ENCODE assay signal across 11 cellular contexts in genomic region chr12:93094988-93095737, GRCh38.
DNase-seq lines count a peak whose midpoint lies in the region; ATAC-seq and TF ChIP-seq lines count a peak whose summit lies in the region.
"Had no signal": no experiment of that assay in that cellular context is flagged by ENCODE, and none has a peak within 500 bp of the region (broad histone marks: within the 10 kb centered on the region; RNA-seq: fewer than 3 reads in every experiment).

No MANE protein-coding gene starts in this region.

- intact Hi-C loops in CD8-positive, alpha-beta T cell (cut with DNase I, micrococcal nuclease), result loop anchor here (5.0 to 10.0 kb wide), 4 partner anchors 268 to 327 kb away; partner anchors contain the start of gene NUDT4 (in 2 of the 2)

- H3K36me3 Mint-ChIP-seq in CD8-positive, alpha-beta T cell, result no peaks in the 10 kb centered on the region

- H3K27me3 Mint-ChIP-seq in CD8-positive, alpha-beta T cell (ENCODE audit: low read depth), result no peaks in the 10 kb centered on the region
- H3K27me3 Mint-ChIP-seq: stimulated activated naive CD8-positive, alpha-beta T cell treated with anti-CD3 and anti-CD28 coated beads, Interleukin-15, Interleukin-2, amounts not matched to agents 100 ng/mL and 50 ng/mL, for 24 hours had no signal

- peak; percentile 56 for TF ChIP-seq POLR2A in GM19099 (IDR thresholded peaks at IDR 0.05; ENCODE audit: extremely low read depth, insufficient read length, low read depth)

- H3K27me3 ChIP-seq in CD8-positive, alpha-beta T cell (ENCODE audit: insufficient read depth, low read length), result no peaks in the 10 kb centered on the region

- DNase-seq in CD8-positive, alpha-beta T cell, result no peak
- DNase-seq in NCI-H510A treated with DMSO at 0.1 percent for 48 hours (lab: John Stamatoyannopoulos, UW), result peak; percentile 38
- no peak for DNase-seq in NCI-H1930 (lab: John Stamatoyannopoulos, UW)
- DNase-seq in NCI-H226, result no peak
- DNase-seq in activated CD4-positive, alpha-beta T cell treated with anti-CD3 and anti-CD28 coated beads, Interleukin-2, amount 50 U/mL, for 48 hours, result no peak
- DNase-seq in amniotic stem cell (lab: John Stamatoyannopoulos, UW), result no peak
- DNase-seq: effector CD8-positive, alpha-beta T cell; NCI-H1092 had no signal

- ATAC-seq in CD8-positive, alpha-beta T cell, result peak; percentile 26
- ATAC-seq in HG02885 (IDR thresholded peaks at IDR 0.05; ENCODE audit: poor library complexity, unreplicated experiment), result peak; percentile 94

- no peak for TF ChIP-seq CTCF in CD8-positive, alpha-beta T cell (IDR thresholded peaks at IDR 0.05)

- H3K4me3 ChIP-seq in CD8-positive, alpha-beta T cell (ENCODE audit: low read depth, low read length), result no peak overlapping the region

- H3K4me1 Mint-ChIP-seq in CD8-positive, alpha-beta T cell (ENCODE audit: low read depth), result peaks cover 9% of the 10 kb centered on the region

- no peaks in the 10 kb centered on the region for H3K9me3 Mint-ChIP-seq in CD8-positive, alpha-beta T cell
- H3K9me3 Mint-ChIP-seq: stimulated activated naive CD8-positive, alpha-beta T cell treated with anti-CD3 and anti-CD28 coated beads, Interleukin-15, Interleukin-2, amounts not matched to agents 100 ng/mL and 50 ng/mL, for 24 hours had no signal

- no peak overlapping the region for H3K27ac ChIP-seq in CD8-positive, alpha-beta T cell (ENCODE audit: low read depth, low read length)

- no peaks in the 10 kb centered on the region for H3K36me3 ChIP-seq in CD8-positive, alpha-beta T cell (ENCODE audit: insufficient read depth, low read length)

- H3K9me3 ChIP-seq in CD8-positive, alpha-beta T cell (ENCODE audit: low read length), result no peaks in the 10 kb centered on the region

- POLR2A ChIA-PET in CD8-positive, alpha-beta T cell (lab: Charles Lee), result no interaction called here

- H3K4me3 Mint-ChIP-seq in CD8-positive, alpha-beta T cell, result no peak overlapping the region
- H3K4me3 Mint-ChIP-seq: stimulated activated naive CD8-positive, alpha-beta T cell treated with anti-CD3 and anti-CD28 coated beads, Interleukin-15, Interleukin-2, amounts not matched to agents 100 ng/mL and 50 ng/mL, for 24 hours had no signal

- no peaks in the 10 kb centered on the region for H3K4me1 ChIP-seq in CD8-positive, alpha-beta T cell (ENCODE audit: insufficient read depth, low read length)

- CTCF ChIA-PET in CD8-positive, alpha-beta T cell (lab: Charles Lee), result interaction anchor here (0.6 to 6.5 kb wide), 3 partner anchors 9 to 1012 kb away, joined by 3 to 37 read pairs (median 3); no protein-coding TSS in a partner anchor

- no peak overlapping the region for H3K27ac Mint-ChIP-seq in CD8-positive, alpha-beta T cell
- H3K27ac Mint-ChIP-seq: stimulated activated naive CD8-positive, alpha-beta T cell treated with anti-CD3 and anti-CD28 coated beads, Interleukin-15, Interleukin-2, amounts not matched to agents 100 ng/mL and 50 ng/mL, for 24 hours had no signal
